In the genomic region with DNA sequence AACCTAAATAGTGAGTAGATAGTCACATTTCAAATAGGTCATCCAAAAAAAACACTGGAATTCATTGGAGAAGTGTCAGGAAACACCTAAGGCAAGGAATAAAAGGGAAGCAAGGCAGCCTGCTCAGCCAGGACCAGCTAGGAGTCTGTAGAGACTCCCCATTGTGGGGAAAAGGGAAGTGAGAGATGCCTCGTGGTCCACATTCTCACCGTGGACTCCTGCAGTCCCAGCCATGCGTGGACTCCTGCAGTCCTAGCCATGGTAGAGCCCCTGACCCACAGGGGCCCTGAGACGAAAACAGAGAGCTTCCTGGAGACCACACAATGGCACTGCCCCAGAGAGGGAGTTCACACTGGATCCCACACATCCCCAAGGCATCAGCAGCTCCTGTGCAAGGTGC, we compare ENCODE assay signal across 31 cellular contexts.
DNase-seq lines count a peak whose midpoint lies in the region; ATAC-seq, FAIRE-seq and TF ChIP-seq lines count a peak whose summit lies in the region.
"Had no signal": no experiment of that assay in that cellular context is flagged by ENCODE, and none has a peak within 500 bp of the region (broad histone marks: within the 10 kb centered on the region; RNA-seq: fewer than 3 reads in every experiment).

No MANE protein-coding gene starts in this region.

- H3K27ac ChIP-seq in K562 (ENCODE audit: extremely low read depth, low read depth, low read length) = no peak overlapping the region
- H3K27ac ChIP-seq: A549, epithelial cell of prostate, pancreas, SJCRH30, tibial artery had no signal

- no peak overlapping the region for H3K4me3 ChIP-seq in K562
- H3K4me3 ChIP-seq: A549, pancreas, SJCRH30, tibial artery had no signal

- H3K4me1 ChIP-seq in K562 (replicated peaks in 1 of 2; ENCODE audit: control insufficient read depth in 2 of 2, insufficient read depth in 2 of 2, low read length in 2 of 2) = no peaks in the 10 kb centered on the region
- H3K4me1 ChIP-seq: A549, SJCRH30, tibial artery had no signal

- H3K9ac ChIP-seq in K562 (ENCODE audit: insufficient read depth in 1 of 2, low read depth in 2 of 2, low read length in 2 of 2) = no peak overlapping the region

- TF ChIP-seq POLR2A in K562 (conservative IDR thresholded peaks at IDR 0.05) = no peak

- H3K4me2 ChIP-seq in K562 (ENCODE audit: insufficient read depth, low read length) = no peak overlapping the region
- H3K4me2 ChIP-seq: A549 had no signal

- no peak for DNase-seq in K562 (ENCODE audit: extremely low read depth in 1 of 4, low spot score in 3 of 4)
- no peak for DNase-seq in activated T-cell treated with anti-CD3 and anti-CD28 coated beads for 4 hours
- no peak for DNase-seq in kidney glomerular epithelial cell (lab: John Stamatoyannopoulos, UW)
- DNase-seq: activated CD4-positive, alpha-beta memory T cell treated with anti-CD3 and anti-CD28 coated beads for 36 hours; CD4-positive, alpha-beta memory T cell; H7; islet precursor cell; NCI-H1092 treated with DMSO at 0.1 percent for 48 hours; NCI-H187 treated with DMSO at 0.1 percent for 48 hours; NCI-H2171 treated with DMSO at 0.1 percent for 48 hours; NCI-H526; nephron progenitor cell; pancreas; retina; SJCRH30; small intestine; stimulated activated CD4-positive, alpha-beta T cell treated with anti-CD3 and anti-CD28 coated beads, Interleukin-1b, Interleukin-23, amount 100 ng/mL, for 48 hours; stimulated activated CD8-positive, alpha-beta memory T cell treated with anti-CD3 and anti-CD28 coated beads, Interleukin-4, amount 100 ng/mL, for 48 hours; T-helper 1 cell; tibial artery had no signal

- CTCF ChIA-PET in K562 (lab: Yijun Ruan, JAX; ENCODE audit: low intra/inter-chr PET ratio) = no interaction called here

- no peaks in the 10 kb centered on the region for H3K79me2 ChIP-seq in K562 (ENCODE audit: control insufficient read depth, insufficient read depth, low read length)

- no peaks in the 10 kb centered on the region for H3K36me3 ChIP-seq in K562 (ENCODE audit: control insufficient read depth, insufficient read depth, low read length)
- H3K36me3 ChIP-seq: pancreas, SJCRH30, tibial artery had no signal

- FAIRE-seq in K562 (lab: Jason Lieb, UNC) = no peak
- FAIRE-seq: A549, bronchial epithelial cell, pancreas, small intestine, TTC549 had no signal

- POLR2A ChIA-PET in K562 (lab: Yijun Ruan, JAX) = interaction anchor here (0.6 kb wide), 1 partner anchor 30 kb away, joined by 3 read pairs; no protein-coding TSS in a partner anchor

- 4% methylated on average over 4 of the region's 4 CpGs for WGBS in K562 (ENCODE audit: insufficient coverage, low coverage, missing lambda C conversion rate)

- H2AFZ ChIP-seq in K562 (ENCODE audit: low read depth, low read length) = no peak overlapping the region

- in situ Hi-C loops in K562 (cut with MboI) = no loop called here

- TF ChIP-seq EP300 in K562 (IDR thresholded peaks at IDR 0.05; ENCODE audit: low read length) = no peak

- peaks cover 0 to under 1% of the 10 kb centered on the region in 2 experiments; a peak in 1 of 5 replicates for H3K27me3 ChIP-seq in K562 (ENCODE audit: control insufficient read depth in 2 of 2, insufficient read depth in 2 of 2, low read length in 2 of 2)
- H3K27me3 ChIP-seq: pancreas, SJCRH30, tibial artery had no signal

- intact Hi-C loops in K562 (cut with micrococcal nuclease) = no loop called here

- TF ChIP-seq CTCF in K562 (IDR thresholded peaks at IDR 0.05 in 2 of 3, conservative IDR thresholded peaks at IDR 0.05 in 1 of 3; ENCODE audit: insufficient read depth in 2 of 3, low read depth in 1 of 3, low read length in 3 of 3) = no peak

- ATAC-seq in GM18867 (IDR thresholded peaks at IDR 0.05; ENCODE audit: unreplicated experiment) = peak; percentile 59
- peak; percentile 64 for ATAC-seq in GM21786 (IDR thresholded peaks at IDR 0.05; ENCODE audit: unreplicated experiment)
- peak; percentile 70 for ATAC-seq in HG03442 (IDR thresholded peaks at IDR 0.05; ENCODE audit: unreplicated experiment)
- no peak for ATAC-seq in K562
- no peak for ATAC-seq in HG02938 (IDR thresholded peaks at IDR 0.05; ENCODE audit: unreplicated experiment)
- no peak for ATAC-seq in HG02763 (IDR thresholded peaks at IDR 0.05; ENCODE audit: unreplicated experiment)
- ATAC-seq: A549; activated CD4-positive, CD25-positive, alpha-beta regulatory T cell treated with anti-CD3 and anti-CD28 coated beads, Interleukin-2, amount 50 U/mL, for 24 hours; activated naive CD4-positive, alpha-beta T cell treated with anti-CD3 and anti-CD28 coated beads, Interleukin-2, amount 50 U/mL, for 72 hours had no signal

- TF ChIP-seq RAD21 in K562 (CRISPR knock-in tag; conservative IDR thresholded peaks at IDR 0.05 in 1 of 2, IDR thresholded peaks at IDR 0.05 in 1 of 2) = no peak

- no peaks in the 10 kb centered on the region; the same call in 1 of the 2 replicates for H3K9me3 ChIP-seq in K562 (replicated peaks; ENCODE audit: control insufficient read depth, insufficient read depth, low read depth, low read length)
- H3K9me3 ChIP-seq: A549, pancreas, SJCRH30 had no signal

- no TSS peak for BruUV-seq in K562 (replicated peaks; lab: Mats Ljungman, UMichigan)

- no peaks in the 10 kb centered on the region for H4K20me1 ChIP-seq in K562 (replicated peaks; ENCODE audit: control insufficient read depth, insufficient read depth, low read length)

- no peaks in the 10 kb centered on the region for H3K9me1 ChIP-seq in K562 (ENCODE audit: control insufficient read depth, insufficient read depth, low read length)

TF ChIP-seq in K562, 482 proteins besides CTCF, POLR2A, EP300 and RAD21:
- TF ChIP-seq PRMT5 (CRISPR knock-in tag; IDR thresholded peaks at IDR 0.05) (no peak), SPI1 (IDR thresholded peaks at IDR 0.05; ENCODE audit: borderline replicate concordance, low read depth, low read length) (peak; percentile 25; the same call in 1 of the 2 replicates)

Comparison
In these comparisons a context has a peak if more than half of its experiments do, and no peak if none do; other contexts are left out.
1. ATAC-seq: peak in GM18867 (single experiment), GM21786 (single experiment) and HG03442 (single experiment); none in K562 (single experiment), HG02938 (single experiment) and HG02763 (single experiment).